ENCODE assay signal across 1 cellular context in the genomic region with DNA sequence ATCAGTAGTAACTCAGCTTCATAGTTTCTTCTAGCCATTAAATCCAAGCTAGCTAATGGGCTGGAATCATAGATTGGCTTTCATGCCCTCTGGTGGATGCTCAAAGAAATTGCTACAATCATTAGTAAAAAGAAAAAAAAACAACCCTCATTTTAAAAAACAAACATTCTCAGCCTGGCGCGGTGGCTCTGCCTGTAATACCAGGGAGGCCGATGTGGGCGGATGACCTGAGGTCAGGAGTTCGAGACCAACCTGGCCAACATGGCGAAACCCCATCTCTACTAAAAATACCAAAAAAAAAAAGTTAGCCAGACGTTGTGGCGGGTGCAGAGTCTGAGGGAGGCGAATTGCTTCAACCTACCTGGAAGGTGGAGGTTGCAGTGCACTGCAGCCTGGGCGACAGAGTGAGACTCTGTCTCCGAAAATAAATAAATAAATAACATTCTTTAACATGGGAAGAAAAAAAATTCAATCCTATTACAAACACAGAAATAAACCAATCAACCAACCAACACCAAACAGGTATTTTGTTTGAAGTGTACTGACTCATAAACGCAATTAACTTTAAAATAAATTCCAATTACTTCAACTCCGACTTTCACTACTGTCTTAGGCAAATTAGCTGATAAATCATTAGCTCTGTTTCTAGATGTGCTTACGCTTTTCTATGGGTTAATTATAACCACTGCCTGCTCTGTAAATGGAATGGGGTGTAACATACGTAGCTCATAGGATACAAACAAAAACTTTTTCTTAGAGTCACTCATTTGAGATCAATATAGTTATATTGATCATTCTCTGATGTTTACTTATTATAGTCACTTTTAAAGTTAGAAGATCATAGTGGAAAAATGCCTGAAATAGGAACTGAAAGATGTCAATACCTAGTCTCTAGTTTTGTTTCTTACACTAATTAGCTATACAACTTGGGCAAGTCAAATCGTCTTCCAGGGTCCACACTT.
TF ChIP-seq lines count a peak whose summit lies in the region.

No MANE protein-coding gene starts in this region.

TF ChIP-seq in GM23338, 12 proteins besides CTCF, POLR2A, EP300 and RAD21 (continued from another document):
- TF ChIP-seq, protein P1, sequence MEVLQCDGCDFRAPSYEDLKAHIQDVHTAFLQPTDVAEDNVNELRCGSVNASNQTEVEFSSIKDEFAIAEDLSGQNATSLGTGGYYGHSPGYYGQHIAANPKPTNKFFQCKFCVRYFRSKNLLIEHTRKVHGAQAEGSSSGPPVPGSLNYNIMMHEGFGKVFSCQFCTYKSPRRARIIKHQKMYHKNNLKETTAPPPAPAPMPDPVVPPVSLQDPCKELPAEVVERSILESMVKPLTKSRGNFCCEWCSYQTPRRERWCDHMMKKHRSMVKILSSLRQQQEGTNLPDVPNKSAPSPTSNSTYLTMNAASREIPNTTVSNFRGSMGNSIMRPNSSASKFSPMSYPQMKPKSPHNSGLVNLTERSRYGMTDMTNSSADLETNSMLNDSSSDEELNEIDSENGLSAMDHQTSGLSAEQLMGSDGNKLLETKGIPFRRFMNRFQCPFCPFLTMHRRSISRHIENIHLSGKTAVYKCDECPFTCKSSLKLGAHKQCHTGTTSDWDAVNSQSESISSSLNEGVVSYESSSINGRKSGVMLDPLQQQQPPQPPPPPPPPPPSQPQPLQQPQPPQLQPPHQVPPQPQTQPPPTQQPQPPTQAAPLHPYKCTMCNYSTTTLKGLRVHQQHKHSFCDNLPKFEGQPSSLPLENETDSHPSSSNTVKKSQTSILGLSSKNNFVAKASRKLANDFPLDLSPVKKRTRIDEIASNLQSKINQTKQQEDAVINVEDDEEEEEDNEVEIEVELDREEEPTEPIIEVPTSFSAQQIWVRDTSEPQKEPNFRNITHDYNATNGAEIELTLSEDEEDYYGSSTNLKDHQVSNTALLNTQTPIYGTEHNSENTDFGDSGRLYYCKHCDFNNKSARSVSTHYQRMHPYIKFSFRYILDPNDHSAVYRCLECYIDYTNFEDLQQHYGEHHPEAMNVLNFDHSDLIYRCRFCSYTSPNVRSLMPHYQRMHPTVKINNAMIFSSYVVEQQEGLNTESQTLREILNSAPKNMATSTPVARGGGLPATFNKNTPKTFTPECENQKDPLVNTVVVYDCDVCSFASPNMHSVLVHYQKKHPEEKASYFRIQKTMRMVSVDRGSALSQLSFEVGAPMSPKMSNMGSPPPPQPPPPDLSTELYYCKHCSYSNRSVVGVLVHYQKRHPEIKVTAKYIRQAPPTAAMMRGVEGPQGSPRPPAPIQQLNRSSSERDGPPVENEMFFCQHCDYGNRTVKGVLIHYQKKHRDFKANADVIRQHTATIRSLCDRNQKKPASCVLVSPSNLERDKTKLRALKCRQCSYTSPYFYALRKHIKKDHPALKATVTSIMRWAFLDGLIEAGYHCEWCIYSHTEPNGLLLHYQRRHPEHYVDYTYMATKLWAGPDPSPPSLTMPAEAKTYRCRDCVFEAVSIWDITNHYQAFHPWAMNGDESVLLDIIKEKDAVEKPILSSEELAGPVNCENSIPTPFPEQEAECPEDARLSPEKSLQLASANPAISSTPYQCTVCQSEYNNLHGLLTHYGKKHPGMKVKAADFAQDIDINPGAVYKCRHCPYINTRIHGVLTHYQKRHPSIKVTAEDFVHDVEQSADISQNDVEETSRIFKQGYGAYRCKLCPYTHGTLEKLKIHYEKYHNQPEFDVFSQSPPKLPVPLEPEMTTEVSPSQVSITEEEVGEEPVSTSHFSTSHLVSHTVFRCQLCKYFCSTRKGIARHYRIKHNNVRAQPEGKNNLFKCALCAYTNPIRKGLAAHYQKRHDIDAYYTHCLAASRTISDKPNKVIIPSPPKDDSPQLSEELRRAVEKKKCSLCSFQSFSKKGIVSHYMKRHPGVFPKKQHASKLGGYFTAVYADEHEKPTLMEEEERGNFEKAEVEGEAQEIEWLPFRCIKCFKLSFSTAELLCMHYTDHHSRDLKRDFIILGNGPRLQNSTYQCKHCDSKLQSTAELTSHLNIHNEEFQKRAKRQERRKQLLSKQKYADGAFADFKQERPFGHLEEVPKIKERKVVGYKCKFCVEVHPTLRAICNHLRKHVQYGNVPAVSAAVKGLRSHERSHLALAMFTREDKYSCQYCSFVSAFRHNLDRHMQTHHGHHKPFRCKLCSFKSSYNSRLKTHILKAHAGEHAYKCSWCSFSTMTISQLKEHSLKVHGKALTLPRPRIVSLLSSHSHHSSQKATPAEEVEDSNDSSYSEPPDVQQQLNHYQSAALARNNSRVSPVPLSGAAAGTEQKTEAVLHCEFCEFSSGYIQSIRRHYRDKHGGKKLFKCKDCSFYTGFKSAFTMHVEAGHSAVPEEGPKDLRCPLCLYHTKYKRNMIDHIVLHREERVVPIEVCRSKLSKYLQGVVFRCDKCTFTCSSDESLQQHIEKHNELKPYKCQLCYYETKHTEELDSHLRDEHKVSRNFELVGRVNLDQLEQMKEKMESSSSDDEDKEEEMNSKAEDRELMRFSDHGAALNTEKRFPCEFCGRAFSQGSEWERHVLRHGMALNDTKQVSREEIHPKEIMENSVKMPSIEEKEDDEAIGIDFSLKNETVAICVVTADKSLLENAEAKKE (CRISPR knock-in tag; IDR thresholded peaks at IDR 0.05), result no peak
- TF ChIP-seq ZNF331 (CRISPR knock-in tag; IDR thresholded peaks at IDR 0.05; ENCODE audit: low read depth), result no peak
- TF ChIP-seq, protein P2, sequence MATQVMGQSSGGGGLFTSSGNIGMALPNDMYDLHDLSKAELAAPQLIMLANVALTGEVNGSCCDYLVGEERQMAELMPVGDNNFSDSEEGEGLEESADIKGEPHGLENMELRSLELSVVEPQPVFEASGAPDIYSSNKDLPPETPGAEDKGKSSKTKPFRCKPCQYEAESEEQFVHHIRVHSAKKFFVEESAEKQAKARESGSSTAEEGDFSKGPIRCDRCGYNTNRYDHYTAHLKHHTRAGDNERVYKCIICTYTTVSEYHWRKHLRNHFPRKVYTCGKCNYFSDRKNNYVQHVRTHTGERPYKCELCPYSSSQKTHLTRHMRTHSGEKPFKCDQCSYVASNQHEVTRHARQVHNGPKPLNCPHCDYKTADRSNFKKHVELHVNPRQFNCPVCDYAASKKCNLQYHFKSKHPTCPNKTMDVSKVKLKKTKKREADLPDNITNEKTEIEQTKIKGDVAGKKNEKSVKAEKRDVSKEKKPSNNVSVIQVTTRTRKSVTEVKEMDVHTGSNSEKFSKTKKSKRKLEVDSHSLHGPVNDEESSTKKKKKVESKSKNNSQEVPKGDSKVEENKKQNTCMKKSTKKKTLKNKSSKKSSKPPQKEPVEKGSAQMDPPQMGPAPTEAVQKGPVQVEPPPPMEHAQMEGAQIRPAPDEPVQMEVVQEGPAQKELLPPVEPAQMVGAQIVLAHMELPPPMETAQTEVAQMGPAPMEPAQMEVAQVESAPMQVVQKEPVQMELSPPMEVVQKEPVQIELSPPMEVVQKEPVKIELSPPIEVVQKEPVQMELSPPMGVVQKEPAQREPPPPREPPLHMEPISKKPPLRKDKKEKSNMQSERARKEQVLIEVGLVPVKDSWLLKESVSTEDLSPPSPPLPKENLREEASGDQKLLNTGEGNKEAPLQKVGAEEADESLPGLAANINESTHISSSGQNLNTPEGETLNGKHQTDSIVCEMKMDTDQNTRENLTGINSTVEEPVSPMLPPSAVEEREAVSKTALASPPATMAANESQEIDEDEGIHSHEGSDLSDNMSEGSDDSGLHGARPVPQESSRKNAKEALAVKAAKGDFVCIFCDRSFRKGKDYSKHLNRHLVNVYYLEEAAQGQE (IDR thresholded peaks at IDR 0.05; ENCODE audit: unreplicated experiment), result no peak
- 0 out of 2 replicates have a peak, but pooled peaks have one; percentile 42 for TF ChIP-seq ZNF114 (CRISPR knock-in tag; IDR thresholded peaks at IDR 0.05)
- TF ChIP-seq CREB1 (CRISPR knock-in tag; IDR thresholded peaks at IDR 0.05; ENCODE audit: low read depth), result no peak
TF ChIP-seq in GM23338: peak in this region for 1.
